ENCODE assay signal across 1 cellular context in the genomic region with DNA sequence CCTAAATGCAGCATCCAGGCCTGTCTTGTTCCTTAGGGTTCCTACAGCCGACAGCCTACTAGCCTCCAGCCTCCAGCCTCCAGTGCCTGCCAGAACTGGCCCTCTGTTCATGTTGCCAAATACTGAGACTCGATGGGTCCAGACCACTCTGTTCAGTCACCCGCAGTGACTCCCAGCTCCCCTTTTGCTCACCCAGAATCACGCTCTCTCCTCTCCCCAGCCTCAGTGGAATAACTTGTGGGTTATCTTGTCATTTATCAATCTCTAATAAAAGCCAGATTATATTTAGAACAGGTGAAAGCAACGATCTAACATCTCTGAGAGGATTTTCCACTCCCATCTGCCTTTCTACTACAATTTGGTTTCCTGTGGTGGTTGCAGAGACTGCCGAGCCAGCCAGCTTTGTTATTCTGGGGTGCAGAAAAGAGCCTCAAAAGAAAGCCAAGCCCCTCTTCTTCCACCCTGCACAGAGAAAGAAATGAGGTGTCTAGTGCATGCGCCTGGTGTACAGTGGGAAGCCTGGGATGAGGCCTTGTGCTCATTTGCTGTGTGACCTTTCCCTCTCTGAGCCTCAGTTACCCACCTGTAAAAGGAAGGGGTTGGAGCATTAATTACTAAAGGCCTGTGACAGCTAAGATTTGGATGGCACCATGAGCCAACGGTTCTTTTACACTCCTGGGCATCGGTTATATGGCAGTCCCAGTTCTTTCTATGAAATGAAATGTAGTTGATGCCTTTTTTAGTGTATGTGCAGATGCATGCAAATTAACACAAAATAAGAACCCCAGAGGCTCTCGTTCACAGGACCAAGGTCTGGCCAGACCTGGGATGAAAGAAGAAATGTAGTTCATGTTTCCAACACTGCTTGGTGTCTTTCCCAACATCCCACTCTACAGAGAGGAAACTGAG.
TF ChIP-seq lines count a peak whose summit lies in the region.

No MANE protein-coding gene starts in this region.

TF ChIP-seq in GM12878, 131 proteins besides CTCF, POLR2A, EP300 and RAD21:
- TF ChIP-seq EED (IDR thresholded peaks at IDR 0.05; ENCODE audit: low read depth), result 0 out of 2 replicates have a peak, but pooled peaks have one; percentile 19
- peak; percentile 63; the same call in 1 of the 2 replicates for TF ChIP-seq RUNX3 (IDR thresholded peaks at IDR 0.05; ENCODE audit: low read length)
- 0 out of 2 replicates have a peak, but pooled peaks have one; percentile 44 for TF ChIP-seq MEF2A (IDR thresholded peaks at IDR 0.05; ENCODE audit: insufficient read depth, low read depth, low read length)
- TF ChIP-seq SMARCA5 (IDR thresholded peaks at IDR 0.05), result no peak
- TF ChIP-seq MTA3 (IDR thresholded peaks at IDR 0.05; ENCODE audit: borderline replicate concordance, low read length), result peak; percentile 35; the same call in 1 of the 2 replicates
